24 cellular contexts compared by ENCODE assay signal in genomic region chr1:94656982-94657381, GRCh38.
A peak's percentile ranks its signal among the peaks of the same experiment; 100 is the strongest.
DNase-seq lines count a peak whose midpoint lies in the region; ATAC-seq, FAIRE-seq and TF ChIP-seq lines count a peak whose summit lies in the region.
"Had no signal": no experiment of that assay in that cellular context is flagged by ENCODE, and none has a peak within 500 bp of the region (broad histone marks: within the 10 kb centered on the region; RNA-seq: fewer than 3 reads in every experiment).

No MANE protein-coding gene starts in this region.

- H3K27ac ChIP-seq in right atrium auricular region = peak overlapping the region; percentile 58 to 88
- H3K27ac ChIP-seq in RWPE2 (ENCODE audit: poor library complexity, severe bottlenecking) = peak overlapping the region; percentile 67
- peak overlapping the region; percentile 49 for H3K27ac ChIP-seq in keratinocyte (ENCODE audit: control insufficient read depth, insufficient read depth, low read length)
- H3K27ac ChIP-seq: BLaER1 had no signal

- H3K27me3 Mint-ChIP-seq in type B pancreatic cell (no peaks in the 10 kb centered on the region), chondrocyte (ENCODE audit: low read depth) (no peaks in the 10 kb centered on the region)

- H3K9me3 Mint-ChIP-seq in type B pancreatic cell (peaks cover 3% of the 10 kb centered on the region), chondrocyte (ENCODE audit: low read depth) (no peaks in the 10 kb centered on the region)
- H3K9me3 Mint-ChIP-seq in stimulated activated effector memory CD8-positive, alpha-beta T cell treated with anti-CD3 and anti-CD28 coated beads, Interleukin-12 subunit alpha, Interleukin-12 subunit beta, amount 100 ng/mL, for 72 hours = no peaks in the 10 kb centered on the region

- DNase-seq in right atrium auricular region (ENCODE audit: low spot score) (no peak), left cardiac atrium (no peak), RWPE2 (ENCODE audit: low spot score) (no peak), keratinocyte (ENCODE audit: low read depth, low spot score) (no peak), type B pancreatic cell (ENCODE audit: extremely low spot score, unreplicated experiment) (no peak), chondrocyte (ENCODE audit: low spot score) (no peak), dedifferentiated amniotic fluid mesenchymal stem cell (ENCODE audit: extremely low spot score) (no peak)
- DNase-seq in stimulated activated effector memory CD8-positive, alpha-beta T cell treated with anti-CD3 and anti-CD28 coated beads, Interleukin-12 subunit alpha, Interleukin-12 subunit beta, amount 100 ng/mL, for 72 hours (ENCODE audit: low spot score in 2 of 2) = no peak
- DNase-seq: CD4-positive, alpha-beta memory T cell; DMS53; EL; NCI-H1417; NCI-H187; NCI-H2107; NCI-H2227 treated with DMSO at 0.1 percent for 48 hours; NCI-H524; NCI-H82; RPMI8226; SIG-M5 had no signal

- ATAC-seq in left cardiac atrium (no peak), RWPE2 (ENCODE audit: low read depth) (no peak)
- ATAC-seq in stimulated activated effector memory CD8-positive, alpha-beta T cell treated with anti-CD3 and anti-CD28 coated beads, Interleukin-12 subunit alpha, Interleukin-12 subunit beta, amount 100 ng/mL, for 72 hours = no peak

- H3K4me3 ChIP-seq in right atrium auricular region (no peak overlapping the region), RWPE2 (ENCODE audit: severe bottlenecking) (no peak overlapping the region), keratinocyte (ENCODE audit: control insufficient read depth in 2 of 3, extremely low read depth in 1 of 3, insufficient read depth in 2 of 3, low read depth in 1 of 3, low read length in 3 of 3) (no peak overlapping the region)
- H3K4me3 ChIP-seq: BLaER1 had no signal

- H3K36me3 ChIP-seq in right atrium auricular region (no peaks in the 10 kb centered on the region), RWPE2 (ENCODE audit: low read depth) (no peaks in the 10 kb centered on the region), keratinocyte (ENCODE audit: control insufficient read depth in 2 of 2, extremely low read depth in 1 of 2, insufficient read depth in 2 of 2, low read length in 2 of 2) (no peaks in the 10 kb centered on the region)
- H3K36me3 ChIP-seq: BLaER1 had no signal

- H4K20me1 ChIP-seq in keratinocyte (ENCODE audit: control insufficient read depth, extremely low read depth, insufficient read depth, low read length) = no peaks in the 10 kb centered on the region
- H4K20me1 ChIP-seq: BLaER1 had no signal

- H3K4me1 ChIP-seq in right atrium auricular region = peaks cover 0 to 36% of the 10 kb centered on the region in 2 donors
- peaks cover 44% of the 10 kb centered on the region for H3K4me1 ChIP-seq in RWPE2 (ENCODE audit: insufficient read depth, poor library complexity, severe bottlenecking)
- peaks cover 46% of the 10 kb centered on the region for H3K4me1 ChIP-seq in keratinocyte (ENCODE audit: control insufficient read depth, extremely low read depth, insufficient read depth, low read length)
- H3K4me1 ChIP-seq: BLaER1 had no signal

- H3K36me3 Mint-ChIP-seq in type B pancreatic cell = no peaks in the 10 kb centered on the region
- H3K36me3 Mint-ChIP-seq in stimulated activated effector memory CD8-positive, alpha-beta T cell treated with anti-CD3 and anti-CD28 coated beads, Interleukin-12 subunit alpha, Interleukin-12 subunit beta, amount 100 ng/mL, for 72 hours = no peaks in the 10 kb centered on the region
- H3K36me3 Mint-ChIP-seq in chondrocyte (ENCODE audit: low read depth) = no peaks in the 10 kb centered on the region
- H3K36me3 Mint-ChIP-seq: CD4-positive, alpha-beta memory T cell had no signal

- TF ChIP-seq CTCF in right atrium auricular region (IDR thresholded peaks at IDR 0.05) (no peak), RWPE2 (IDR thresholded peaks at IDR 0.05; ENCODE audit: poor library complexity, severe bottlenecking) (no peak), keratinocyte (optimal IDR thresholded peaks at IDR 0.05 in 1 of 3, IDR thresholded peaks at IDR 0.05 in 1 of 3, conservative IDR thresholded peaks at IDR 0.05 in 1 of 3; ENCODE audit: extremely low read depth in 1 of 3, insufficient read depth in 2 of 3, low read length in 3 of 3) (no peak), type B pancreatic cell (conservative IDR thresholded peaks at IDR 0.05) (no peak), chondrocyte (IDR thresholded peaks at IDR 0.05) (no peak)

- H3K79me2 ChIP-seq in keratinocyte (ENCODE audit: control insufficient read depth, insufficient read depth, low read length) = no peaks in the 10 kb centered on the region

- no peak overlapping the region for H2AFZ ChIP-seq in keratinocyte (ENCODE audit: control insufficient read depth, low read length)

- no peak for FAIRE-seq in keratinocyte (lab: Jason Lieb, UNC)
- FAIRE-seq: GM12891, GM19239, H54, HepG2 had no signal

- H3K9me3 ChIP-seq in right atrium auricular region = no peaks in the 10 kb centered on the region
- no peaks in the 10 kb centered on the region for H3K9me3 ChIP-seq in RWPE2 (ENCODE audit: severe bottlenecking)
- no peaks in the 10 kb centered on the region for H3K9me3 ChIP-seq in keratinocyte (ENCODE audit: control insufficient read depth, low read depth, low read length)
- H3K9me3 ChIP-seq: BLaER1 had no signal

- dilution Hi-C loops in keratinocyte (cut with MboI; ENCODE audit: extremely low pct_ligation_motif_present, low sequenced_read_pairs) = no loop called here

- H3K4me1 Mint-ChIP-seq in type B pancreatic cell (ENCODE audit: unreplicated experiment) = peaks cover 39% of the 10 kb centered on the region
- no peaks in the 10 kb centered on the region for H3K4me1 Mint-ChIP-seq in stimulated activated effector memory CD8-positive, alpha-beta T cell treated with anti-CD3 and anti-CD28 coated beads, Interleukin-12 subunit alpha, Interleukin-12 subunit beta, amount 100 ng/mL, for 72 hours
- peaks cover 19% of the 10 kb centered on the region for H3K4me1 Mint-ChIP-seq in chondrocyte (ENCODE audit: low read depth)
- H3K4me1 Mint-ChIP-seq: CD4-positive, alpha-beta memory T cell had no signal

- no peak overlapping the region for H3K4me2 ChIP-seq in keratinocyte (ENCODE audit: control insufficient read depth, extremely low read depth, insufficient read depth, low read depth, low read length)
- H3K4me2 ChIP-seq: BLaER1 had no signal

- no peaks in the 10 kb centered on the region for H3K9me1 ChIP-seq in keratinocyte (ENCODE audit: control insufficient read depth, extremely low read depth, insufficient read depth, low read length)

- H3K27ac Mint-ChIP-seq in type B pancreatic cell (peak overlapping the region; percentile 98), chondrocyte (ENCODE audit: unreplicated experiment) (no peak overlapping the region)
- no peak overlapping the region for H3K27ac Mint-ChIP-seq in stimulated activated effector memory CD8-positive, alpha-beta T cell treated with anti-CD3 and anti-CD28 coated beads, Interleukin-12 subunit alpha, Interleukin-12 subunit beta, amount 100 ng/mL, for 72 hours
- H3K27ac Mint-ChIP-seq: CD4-positive, alpha-beta memory T cell had no signal

- no peak overlapping the region for H3K9ac ChIP-seq in keratinocyte (ENCODE audit: control insufficient read depth, extremely low read depth, insufficient read depth, low read length)
- H3K9ac ChIP-seq: BLaER1 had no signal

- no peaks in the 10 kb centered on the region for H3K27me3 ChIP-seq in right atrium auricular region
- no peaks in the 10 kb centered on the region for H3K27me3 ChIP-seq in RWPE2 (ENCODE audit: insufficient read depth, poor library complexity, severe bottlenecking)
- no peaks in the 10 kb centered on the region for H3K27me3 ChIP-seq in keratinocyte (ENCODE audit: control insufficient read depth, extremely low read depth, insufficient read depth, low read length)
- H3K27me3 ChIP-seq: BLaER1 had no signal

- intact Hi-C loops in left cardiac atrium (cut with DNase I) = loop anchor here in 1 of 2 donors (10.0 kb wide), 1 partner anchor 122 kb away; no protein-coding TSS in a partner anchor

- no peak overlapping the region for H3K4me3 Mint-ChIP-seq in type B pancreatic cell
- H3K4me3 Mint-ChIP-seq in stimulated activated effector memory CD8-positive, alpha-beta T cell treated with anti-CD3 and anti-CD28 coated beads, Interleukin-12 subunit alpha, Interleukin-12 subunit beta, amount 100 ng/mL, for 72 hours = no peak overlapping the region
- no peak overlapping the region for H3K4me3 Mint-ChIP-seq in chondrocyte (ENCODE audit: unreplicated experiment)
- H3K4me3 Mint-ChIP-seq: CD4-positive, alpha-beta memory T cell had no signal
